Comparison of ENCODE assay signal across 19 cellular contexts in genomic region chr1:202376247-202376646, GRCh38. TPM values are rescaled to one million over a fixed set of nuclear protein-coding genes. Genes with fewer than 3 reads are reported as not detected.
DNase-seq lines count a peak whose midpoint lies in the region; ATAC-seq and TF ChIP-seq lines count a peak whose summit lies in the region.
"Had no signal": no experiment of that assay in that cellular context is flagged by ENCODE, and none has a peak within 500 bp of the region (broad histone marks: within the 10 kb centered on the region; RNA-seq: fewer than 3 reads in every experiment).

No MANE protein-coding gene starts in this region.

- H3K4me1 Mint-ChIP-seq in chondrocyte (ENCODE audit: low read depth) = peaks cover 14% of the 10 kb centered on the region
- H3K4me1 Mint-ChIP-seq: neural crest cell had no signal

- H3K9me3 Mint-ChIP-seq in chondrocyte (ENCODE audit: low read depth) = peaks cover 2% of the 10 kb centered on the region

- peaks cover 6% of the 10 kb centered on the region for H3K36me3 Mint-ChIP-seq in chondrocyte (ENCODE audit: low read depth)

- no peak overlapping the region for H3K4me3 Mint-ChIP-seq in chondrocyte (ENCODE audit: unreplicated experiment)
- H3K4me3 Mint-ChIP-seq: neural crest cell had no signal

- TF ChIP-seq CTCF in chondrocyte (IDR thresholded peaks at IDR 0.05) (no peak), omental fat pad (IDR thresholded peaks at IDR 0.05) (no peak)

- peak overlapping the region; percentile 47 for H3K27ac Mint-ChIP-seq in chondrocyte (ENCODE audit: unreplicated experiment)

- ATAC-seq in omental fat pad (ENCODE audit: low FRiP score) = peak; percentile 81

- no peaks in the 10 kb centered on the region for H3K27me3 Mint-ChIP-seq in chondrocyte (ENCODE audit: low read depth)

- DNase-seq in GM03348 (ENCODE audit: low spot score) (peak; percentile 29), MV-4-11 (lab: John Stamatoyannopoulos, UW) (peak; percentile 4), chondrocyte (ENCODE audit: low spot score) (no peak), omental fat pad (ENCODE audit: low spot score) (no peak), Kasumi-1 (lab: John Stamatoyannopoulos, UW) (no peak), T1000 (lab: John Stamatoyannopoulos, UW) (no peak), ecto neural progenitor cell (ENCODE audit: low spot score) (no peak)
- DNase-seq in activated naive CD4-positive, alpha-beta T cell treated with Interleukin-2 at 50 U/mL for 16 hours = no peak
- DNase-seq: activated CD4-positive, alpha-beta T cell treated with anti-CD3 and anti-CD28 coated beads for 48 hours; activated gamma-delta T cell treated with Interleukin-2 at 50 U/mL for 16 hours; cortex of kidney; DMS79; hippocampal formation; kidney glomerular epithelial cell; NCI-H1930; NCI-H446 treated with DMSO at 0.1 percent for 48 hours; retina; stimulated activated naive CD4-positive, alpha-beta T cell had no signal

RNA-seq across cellular contexts. Expression of gene PPP1R12B, which starts 27.7 kb away (rescaled TPM):
- 18.0 to 22.7 TPM (median 18.2 TPM) in 3 replicates for total RNA-seq in chondrocyte
- total RNA-seq in omental fat pad = 10 to 100 TPM; 44.5 to 92.1 (median 53.7) TPM

RNA-seq across cellular contexts. Expression of gene UBE2T, which starts 34.5 kb away (rescaled TPM):
- total RNA-seq in chondrocyte (8.7 to 13.0 TPM (median 8.9 TPM) in 3 replicates), omental fat pad (1 to 10 TPM; 2.3 to 5.2 (median 3.2) TPM)

Comparison
In these comparisons a context has a peak if more than half of its experiments do, and no peak if none do; other contexts are left out.
1. DNase-seq: peak in GM03348 (single experiment) and MV-4-11 (single experiment); none in chondrocyte (single experiment), omental fat pad (single experiment), Kasumi-1 (0 of 2), activated naive CD4-positive, alpha-beta T cell treated with Interleukin-2 at 50 U/mL for 16 hours (single experiment), T1000 (single experiment) and ecto neural progenitor cell (single experiment).